ENCODE assay signal across 33 cellular contexts in the genomic region with DNA sequence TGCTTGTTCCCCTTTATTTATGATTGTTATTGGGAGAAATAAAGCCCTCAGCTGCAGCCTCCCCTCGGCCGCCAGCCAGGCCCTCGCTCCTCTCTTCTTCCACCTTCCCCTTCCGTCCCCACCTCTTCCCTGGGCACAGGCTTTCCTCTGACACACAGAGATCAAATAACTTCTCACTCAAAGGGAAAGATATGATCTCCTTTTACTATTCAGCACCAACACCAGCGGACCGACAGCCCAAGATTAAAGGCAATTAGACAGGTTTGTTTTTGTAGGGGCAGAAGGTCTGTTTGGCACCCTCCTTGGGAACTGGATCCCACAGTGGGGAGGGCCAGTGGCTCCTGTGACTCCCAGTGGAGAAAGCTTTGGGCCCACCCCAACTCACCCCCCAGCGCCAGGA. TPM values are rescaled to one million over a fixed set of nuclear protein-coding genes. Genes with fewer than 3 reads are reported as not detected.
DNase-seq lines count a peak whose midpoint lies in the region; TF ChIP-seq lines count a peak whose summit lies in the region.
"Had no signal": no experiment of that assay in that cellular context is flagged by ENCODE, and none has a peak within 500 bp of the region (broad histone marks: within the 10 kb centered on the region; RNA-seq: fewer than 3 reads in every experiment).

No MANE protein-coding gene starts in this region.

- H3K4me1 Mint-ChIP-seq in glutamatergic neuron (ENCODE audit: low read depth, unreplicated experiment): peaks cover 54% of the 10 kb centered on the region

- POLR2A ChIA-PET in RWPE1 (lab: Yijun Ruan, JAX; ENCODE audit: low non-redundant PET): no interaction called here

- no peak overlapping the region for H3K4me3 Mint-ChIP-seq in glutamatergic neuron (ENCODE audit: unreplicated experiment)
- H3K4me3 Mint-ChIP-seq: activated naive CD8-positive, alpha-beta T cell; natural killer cell treated with Interleukin-12 subunit alpha and Interleukin-12 subunit beta and Interleukin-15 and Interleukin-18, amount 100 ng/mL, for 72 hours; T-helper 2 cell treated with Interferon-gamma antibody and Interleukin-4, amounts not matched to agents 5 μg/mL and 100 μg/mL, for 36 hours had no signal

- peak overlapping the region; percentile 12 for H3K27ac Mint-ChIP-seq in glutamatergic neuron (ENCODE audit: unreplicated experiment)
- H3K27ac Mint-ChIP-seq: activated naive CD8-positive, alpha-beta T cell; natural killer cell treated with Interleukin-12 subunit alpha and Interleukin-12 subunit beta and Interleukin-15 and Interleukin-18, amount 100 ng/mL, for 72 hours; T-helper 2 cell treated with Interferon-gamma antibody and Interleukin-4, amounts not matched to agents 5 μg/mL and 100 μg/mL, for 36 hours had no signal

- TF ChIP-seq CTCF in RWPE1 (conservative IDR thresholded peaks at IDR 0.05; ENCODE audit: low read depth): no peak
- TF ChIP-seq CTCF in glutamatergic neuron (IDR thresholded peaks at IDR 0.05; ENCODE audit: partially characterized antibody, unreplicated experiment): no peak

- DNase-seq in NCI-H1092 treated with DMSO at 0.1 percent for 48 hours (lab: John Stamatoyannopoulos, UW) (peak; percentile 43), NCI-H1092 (lab: John Stamatoyannopoulos, UW) (no peak), DMS79 treated with DMSO at 0.1 percent for 48 hours (lab: John Stamatoyannopoulos, UW) (peak; percentile 88), RWPE1 (ENCODE audit: low spot score) (no peak), glutamatergic neuron (no peak), EL (no peak), kidney glomerular epithelial cell (lab: John Stamatoyannopoulos, UW) (no peak)
- no peak for DNase-seq in activated effector memory CD4-positive, alpha-beta T cell treated with anti-CD3 and anti-CD28 coated beads, Interleukin-2, amount 50 U/mL, for 16 hours
- DNase-seq: activated CD4-positive, alpha-beta T cell treated with anti-CD3 and anti-CD28 coated beads for 48 hours; activated CD8-positive, alpha-beta memory T cell treated with anti-CD3 and anti-CD28 coated beads for 24 hours; activated T-cell treated with anti-CD3 and anti-CD28 coated beads for 4 hours; anterior cingulate cortex; colonic mucosa; COR-L47; effector CD8-positive, alpha-beta T cell; H7; hypothalamus; KBM-7; left cardiac atrium; NCI-H2081 treated with DMSO at 0.1 percent for 48 hours; NCI-H510A; ovary; SHP77; stimulated activated CD4-positive, alpha-beta T cell treated with anti-CD3 and anti-CD28 coated beads, Interleukin-1b, Interleukin-23, amount 100 ng/mL, for 48 hours; stimulated activated naive CD4-positive, alpha-beta T cell treated with Interleukin-2 at 50 U/mL for 16 hours; testis had no signal

- CTCF ChIA-PET in RWPE1 (lab: Yijun Ruan, JAX): no interaction called here

- H3K27ac ChIP-seq in RWPE1: peak overlapping the region; percentile 53
- H3K27ac ChIP-seq: 22Rv1, C4-2B, cardiac muscle cell, colonic mucosa, ovary, right atrium auricular region, testis had no signal

- peaks cover 23% of the 10 kb centered on the region for H3K27me3 Mint-ChIP-seq in glutamatergic neuron (ENCODE audit: unreplicated experiment)

- H3K36me3 Mint-ChIP-seq in glutamatergic neuron (ENCODE audit: unreplicated experiment): peaks cover 6% of the 10 kb centered on the region
- H3K36me3 Mint-ChIP-seq: activated naive CD8-positive, alpha-beta T cell; natural killer cell treated with Interleukin-12 subunit alpha and Interleukin-12 subunit beta and Interleukin-15 and Interleukin-18, amount 100 ng/mL, for 72 hours had no signal

- H3K9me3 Mint-ChIP-seq in glutamatergic neuron (ENCODE audit: unreplicated experiment): peaks cover 32% of the 10 kb centered on the region
- H3K9me3 Mint-ChIP-seq: natural killer cell treated with Interleukin-12 subunit alpha and Interleukin-12 subunit beta and Interleukin-15 and Interleukin-18, amount 100 ng/mL, for 72 hours; T-helper 2 cell treated with Interferon-gamma antibody and Interleukin-4, amounts not matched to agents 5 μg/mL and 100 μg/mL, for 36 hours had no signal

RNA-seq across cellular contexts. Expression of a gene that starts 23.0 kb away (rescaled TPM):
- 26.0 TPM for total RNA-seq in glutamatergic neuron (ENCODE audit: unreplicated experiment)

Comparison
In these comparisons a context has a peak if more than half of its experiments do, and no peak if none do; other contexts are left out.
1. DNase-seq: peak in NCI-H1092 treated with DMSO at 0.1 percent for 48 hours (single experiment) and DMS79 treated with DMSO at 0.1 percent for 48 hours (single experiment); none in NCI-H1092 (single experiment), RWPE1 (single experiment), glutamatergic neuron (single experiment), activated effector memory CD4-positive, alpha-beta T cell treated with anti-CD3 and anti-CD28 coated beads, Interleukin-2, amount 50 U/mL, for 16 hours (single experiment), EL (single experiment) and kidney glomerular epithelial cell (single experiment).